ENCODE assay signal across 19 cellular contexts in genomic region chr3:78668302-78668701, GRCh38.
"Had no signal": no experiment of that assay in that cellular context is flagged by ENCODE, and none has a peak within 500 bp of the region (broad histone marks: within the 10 kb centered on the region; RNA-seq: fewer than 3 reads in every experiment).

No MANE protein-coding gene starts in this region.

- H3K79me2 ChIP-seq: parathyroid adenoma had no signal

- H3K9ac ChIP-seq: parathyroid adenoma had no signal

- H3K4me1 ChIP-seq: body of pancreas, esophagus muscularis mucosa, parathyroid adenoma had no signal

- ATAC-seq: activated CD8-positive, alpha-beta T cell treated with anti-CD3 and anti-CD28 coated beads, Interleukin-2, amount 10 ng/mL, durations not matched to agents 7 days and 5 days; activated T-cell treated with anti-CD3 and anti-CD28 coated beads, Interleukin-2, amount 50 U/mL, for 72 hours; body of pancreas; mucosa of descending colon; naive thymus-derived CD8-positive, alpha-beta T cell; stimulated activated effector memory CD8-positive, alpha-beta T cell treated with anti-CD3 and anti-CD28 coated beads, Interleukin-12 subunit alpha, Interleukin-12 subunit beta, amount 100 ng/mL, for 72 hours had no signal

- H3K4me3 ChIP-seq: body of pancreas, coronary artery, esophagus muscularis mucosa, left ventricle myocardium inferior, mucosa of descending colon, thoracic aorta had no signal

- H3K36me3 ChIP-seq: neutrophil, thoracic aorta had no signal

- H2AFZ ChIP-seq: parathyroid adenoma had no signal

- H3K27me3 ChIP-seq: body of pancreas, esophagus muscularis mucosa, neutrophil had no signal

- H3K27ac ChIP-seq: body of pancreas, coronary artery, esophagus muscularis mucosa, left ventricle myocardium inferior, neutrophil, parathyroid adenoma, thoracic aorta had no signal

- DNase-seq: activated B cell treated with CpG ODN at 0.5 μM for 24 hours; activated CD4-positive, alpha-beta T cell treated with anti-CD3 and anti-CD28 coated beads, Interleukin-2, amount 10 ng/mL, durations not matched to agents 24 days and 14 days; activated CD8-positive, alpha-beta memory T cell treated with anti-CD3 and anti-CD28 coated beads, Interleukin-2, amount 50 U/mL, for 4 hours; activated CD8-positive, alpha-beta T cell treated with anti-CD3 and anti-CD28 coated beads, Interleukin-2, amount 10 ng/mL, durations not matched to agents 7 days and 5 days; activated gamma-delta T cell; activated T-cell treated with anti-CD3 and anti-CD28 coated beads, Interleukin-2, amount 50 U/mL, for 72 hours; amygdala; body of pancreas; central memory CD4-positive, alpha-beta T cell; hippocampal formation; left ventricle myocardium inferior; mucosa of descending colon; naive thymus-derived CD8-positive, alpha-beta T cell had no signal

- H3K9me3 ChIP-seq: body of pancreas, esophagus muscularis mucosa, left ventricle myocardium inferior, mucosa of descending colon, neutrophil, thoracic aorta had no signal
